ENCODE assay signal across 30 cellular contexts in genomic region chr11:102192349-102193066, GRCh38.
DNase-seq lines count a peak whose midpoint lies in the region; ATAC-seq, FAIRE-seq and TF ChIP-seq lines count a peak whose summit lies in the region.
"Had no signal": no experiment of that assay in that cellular context is flagged by ENCODE, and none has a peak within 500 bp of the region (broad histone marks: within the 10 kb centered on the region; RNA-seq: fewer than 3 reads in every experiment).

No MANE protein-coding gene starts in this region.

- no peaks in the 10 kb centered on the region for H4K20me1 ChIP-seq in endothelial cell of umbilical vein (replicated peaks; ENCODE audit: control insufficient read depth, extremely low read depth, insufficient read depth, low read length)

- H3K79me1 ChIP-seq in mesendoderm (ENCODE audit: low read length) = peaks cover 6% of the 10 kb centered on the region

- H3K9ac ChIP-seq in endothelial cell of umbilical vein (replicated peaks; ENCODE audit: extremely low read depth, insufficient read depth, low read length) = no peak overlapping the region
- no peak overlapping the region for H3K9ac ChIP-seq in mesendoderm (ENCODE audit: low read length)
- H3K9ac ChIP-seq in subcutaneous abdominal adipose tissue (ENCODE audit: low read length in 5 of 5) = no peak overlapping the region
- H3K9ac ChIP-seq: parathyroid adenoma had no signal

- H2BK120ac ChIP-seq in mesendoderm (ENCODE audit: low read depth, low read length) = no peak overlapping the region

- H4K8ac ChIP-seq in mesendoderm (ENCODE audit: low read depth, low read length) = no peak overlapping the region

- H2BK5ac ChIP-seq in mesendoderm (ENCODE audit: low read length) = no peak overlapping the region

- no peak for ATAC-seq in GM18511 (IDR thresholded peaks at IDR 0.05; ENCODE audit: unreplicated experiment)
- ATAC-seq: activated naive CD4-positive, alpha-beta T cell treated with anti-CD3 and anti-CD28 coated beads, Interleukin-2, amount 50 U/mL, for 72 hours; CD8-positive, alpha-beta T cell; naive thymus-derived CD8-positive, alpha-beta T cell; PC-3 had no signal

- H2BK15ac ChIP-seq in mesendoderm (replicated peaks; ENCODE audit: low read depth) = no peak overlapping the region

- H4K5ac ChIP-seq in mesendoderm (ENCODE audit: low read length) = no peak overlapping the region

- peak; percentile 37 for FAIRE-seq in endothelial cell of umbilical vein (lab: Jason Lieb, UNC)
- FAIRE-seq: endometrium, H54 had no signal

- H3K36me3 ChIP-seq in endothelial cell of umbilical vein (ENCODE audit: control insufficient read depth in 2 of 2, extremely low read depth in 1 of 2, insufficient read depth in 2 of 2, low read length in 2 of 2) = no peaks in the 10 kb centered on the region
- H3K36me3 ChIP-seq in mesendoderm (ENCODE audit: control insufficient read depth, insufficient read depth, low read length) = no peaks in the 10 kb centered on the region
- H3K36me3 ChIP-seq in subcutaneous abdominal adipose tissue (ENCODE audit: control insufficient read depth in 5 of 5, insufficient read depth in 5 of 5, low read length in 5 of 5) = no peaks in the 10 kb centered on the region
- no peaks in the 10 kb centered on the region for H3K36me3 ChIP-seq in BE2C
- H3K36me3 ChIP-seq: stomach had no signal

- dilution Hi-C loops in endothelial cell of umbilical vein (cut with MboI; ENCODE audit: extremely low pct_ligation_motif_present, low sequenced_read_pairs) = no loop called here

- H3K23ac ChIP-seq in mesendoderm (ENCODE audit: low read length) = no peak overlapping the region

- no peak overlapping the region for H2AK5ac ChIP-seq in mesendoderm (ENCODE audit: low read length)

- intact Hi-C loops in endothelial cell of umbilical vein (cut with micrococcal nuclease) = no loop called here

- H3K79me2 ChIP-seq in endothelial cell of umbilical vein (ENCODE audit: control insufficient read depth, insufficient read depth, low read length) (no peaks in the 10 kb centered on the region), mesendoderm (ENCODE audit: control insufficient read depth, insufficient read depth, low read length) (no peaks in the 10 kb centered on the region)
- H3K79me2 ChIP-seq: parathyroid adenoma had no signal

- POLR2A ChIA-PET in endothelial cell of umbilical vein (lab: Charles Lee) = no interaction called here

- no peak overlapping the region for H3K4ac ChIP-seq in mesendoderm (ENCODE audit: low read depth, low read length)

- no peaks in the 10 kb centered on the region for H3K27me3 ChIP-seq in endothelial cell of umbilical vein (ENCODE audit: control insufficient read depth in 2 of 2, insufficient read depth in 2 of 2, low read length in 2 of 2)
- no peaks in the 10 kb centered on the region for H3K27me3 ChIP-seq in mesendoderm (ENCODE audit: insufficient read depth, low read length, poor library complexity)
- no peaks in the 10 kb centered on the region for H3K27me3 ChIP-seq in subcutaneous abdominal adipose tissue (ENCODE audit: control insufficient read depth in 5 of 5, insufficient read depth in 4 of 5, low read length in 5 of 5)
- no peaks in the 10 kb centered on the region for H3K27me3 ChIP-seq in BE2C
- H3K27me3 ChIP-seq: stomach, tibial nerve had no signal

- no peaks in the 10 kb centered on the region for H3K9me1 ChIP-seq in endothelial cell of umbilical vein (replicated peaks; ENCODE audit: control insufficient read depth, extremely low read depth, insufficient read depth, low read length)

- no peak overlapping the region for H3K4me2 ChIP-seq in endothelial cell of umbilical vein (ENCODE audit: insufficient read depth, low read length)
- H3K4me2 ChIP-seq in mesendoderm (ENCODE audit: low read length) = no peak overlapping the region

- H3K27ac ChIP-seq in endothelial cell of umbilical vein (ENCODE audit: insufficient read depth, low read depth, low read length) (no peak overlapping the region), mesendoderm (ENCODE audit: low read depth, low read length) (no peak overlapping the region), subcutaneous abdominal adipose tissue (ENCODE audit: low read depth, low read length) (peak overlapping the region; percentile 52)
- H3K27ac ChIP-seq: 22Rv1, HL-60, parathyroid adenoma, tibial nerve had no signal

- peak; percentile 13 for DNase-seq in DMS53 (lab: John Stamatoyannopoulos, UW)
- DNase-seq in DMS53 treated with DMSO at 0.1 percent for 48 hours (lab: John Stamatoyannopoulos, UW; ENCODE audit: unreplicated experiment) = no peak
- no peak for DNase-seq in endothelial cell of umbilical vein (ENCODE audit: low read depth, low spot score)
- peak; percentile 77 for DNase-seq in mesendoderm
- DNase-seq in NCI-H446 treated with DMSO at 0.1 percent for 48 hours (lab: John Stamatoyannopoulos, UW) = no peak
- no peak for DNase-seq in BE2C
- DNase-seq: activated B cell treated with CpG ODN at 0.5 μM for 24 hours; activated CD4-positive, alpha-beta T cell treated with anti-CD3 and anti-CD28 coated beads, Interleukin-2, amount 50 U/mL, for 4 hours; activated CD8-positive, alpha-beta memory T cell treated with anti-CD3 and anti-CD28 coated beads, Interleukin-2, amount 50 U/mL, for 4 hours; AML-193; aorta; CD8-positive, alpha-beta T cell; DMS79; kidney glomerular epithelial cell; naive thymus-derived CD8-positive, alpha-beta T cell; NCI-H1417 treated with DMSO at 0.1 percent for 48 hours; NCI-H446; PC-3; Right ventricle myocardium superior; stomach; T-helper 9 cell had no signal

- no TSS peak for BruUV-seq in endothelial cell of umbilical vein (replicated peaks; lab: Mats Ljungman, UMichigan)

- no peak overlapping the region for H3K18ac ChIP-seq in mesendoderm (ENCODE audit: low read length)

- no peak overlapping the region for H3K4me3 ChIP-seq in endothelial cell of umbilical vein (replicated peaks in 1 of 3; ENCODE audit: insufficient read depth in 1 of 3, low read depth in 1 of 3, low read length in 3 of 3)
- H3K4me3 ChIP-seq in mesendoderm (ENCODE audit: low read length) = no peak overlapping the region
- H3K4me3 ChIP-seq in subcutaneous abdominal adipose tissue (ENCODE audit: low read depth in 1 of 5, low read length in 5 of 5) = no peak overlapping the region
- no peak overlapping the region for H3K4me3 ChIP-seq in BE2C (ENCODE audit: low read depth, low read length)
- H3K4me3 ChIP-seq: stomach, tibial nerve had no signal

- H3K56ac ChIP-seq in mesendoderm (ENCODE audit: low read length) = no peak overlapping the region

- no peak for TF ChIP-seq CTCF in endothelial cell of umbilical vein (IDR thresholded peaks at IDR 0.05; ENCODE audit: extremely low read depth in 1 of 2, insufficient read depth in 1 of 2, low read depth in 1 of 2, low read length in 2 of 2)
- no peak for TF ChIP-seq CTCF in BE2C (IDR thresholded peaks at IDR 0.05; ENCODE audit: low read depth, low read length)

- H3K9me3 ChIP-seq in endothelial cell of umbilical vein (replicated peaks; ENCODE audit: control insufficient read depth, insufficient read depth, low read length) (no peaks in the 10 kb centered on the region), subcutaneous abdominal adipose tissue (ENCODE audit: control insufficient read depth in 5 of 5, low read length in 5 of 5) (no peaks in the 10 kb centered on the region), BE2C (no peaks in the 10 kb centered on the region)
- H3K9me3 ChIP-seq: stomach had no signal

- no peak for TF ChIP-seq POLR2A in endothelial cell of umbilical vein (IDR thresholded peaks at IDR 0.05; ENCODE audit: low read depth, low read length)

- CTCF ChIA-PET in endothelial cell of umbilical vein (lab: Charles Lee) = no interaction called here

- H3K4me1 ChIP-seq in endothelial cell of umbilical vein (ENCODE audit: control insufficient read depth, extremely low read depth, insufficient read depth, low read length) = no peaks in the 10 kb centered on the region
- H3K4me1 ChIP-seq in mesendoderm (ENCODE audit: control insufficient read depth, low read depth, low read length) = no peaks in the 10 kb centered on the region
- H3K4me1 ChIP-seq in subcutaneous abdominal adipose tissue (ENCODE audit: control insufficient read depth in 5 of 5, insufficient read depth in 5 of 5, low read length in 5 of 5) = peaks cover 0 to 30% (median 11%) of the 10 kb centered on the region in 5 donors
- H3K4me1 ChIP-seq in BE2C = peaks cover 3% of the 10 kb centered on the region; the same call in 1 of the 2 replicates
- H3K4me1 ChIP-seq: parathyroid adenoma had no signal

- H2AFZ ChIP-seq in endothelial cell of umbilical vein (ENCODE audit: low read depth, low read length) = no peak overlapping the region
- H2AFZ ChIP-seq: parathyroid adenoma had no signal

TF ChIP-seq in endothelial cell of umbilical vein, 7 proteins besides CTCF, POLR2A, EP300 and RAD21:
- TF ChIP-seq FOS (IDR thresholded peaks at IDR 0.05; ENCODE audit: borderline replicate concordance, insufficient read depth, low read length) (no peak), MYC (IDR thresholded peaks at IDR 0.05; ENCODE audit: low read depth, low read length) (no peak), POLR2AphosphoS5 (IDR thresholded peaks at IDR 0.05; ENCODE audit: insufficient read depth, low read depth, low read length) (no peak), MAX (IDR thresholded peaks at IDR 0.05; ENCODE audit: insufficient read depth, insufficient read length) (no peak)

Comparison
In these comparisons a context has a peak if more than half of its experiments do, and no peak if none do; other contexts are left out.
1. DNase-seq: peak in DMS53 (single experiment) and mesendoderm (single experiment); none in DMS53 treated with DMSO at 0.1 percent for 48 hours (single experiment), endothelial cell of umbilical vein (single experiment), NCI-H446 treated with DMSO at 0.1 percent for 48 hours (single experiment) and BE2C (single experiment).